Comparison of ENCODE assay signal across 2 cellular contexts in genomic region chr7:32586291-32587221, GRCh38.
TF ChIP-seq lines count a peak whose summit lies in the region.

No MANE protein-coding gene starts in this region.

TF ChIP-seq in A549, 52 proteins besides CTCF, POLR2A, EP300 and RAD21 (continued from another document and continues in another):
- TF ChIP-seq REST (IDR thresholded peaks at IDR 0.05) (no peak), MYC (IDR thresholded peaks at IDR 0.05; ENCODE audit: borderline replicate concordance, low read length) (no peak), ZSCAN20 (CRISPR knock-in tag; IDR thresholded peaks at IDR 0.05) (no peak), CBX8 (IDR thresholded peaks at IDR 0.05) (no peak), FOSL2 (IDR thresholded peaks at IDR 0.05) (peak; percentile 66), FOSL2 (CRISPR knock-in tag; IDR thresholded peaks at IDR 0.05) (peak; percentile 76), USF2 (IDR thresholded peaks at IDR 0.05) (no peak), SREBF2 (IDR thresholded peaks at IDR 0.05) (no peak), CHD4 (IDR thresholded peaks at IDR 0.05; ENCODE audit: borderline replicate concordance) (no peak), HOXB5 (CRISPR knock-in tag; IDR thresholded peaks at IDR 0.05) (no peak), SMC3 (IDR thresholded peaks at IDR 0.05) (peak; percentile 24; the same call in 2 of the 3 replicates), NR3C1 (IDR thresholded peaks at IDR 0.05) (no peak), MAZ (IDR thresholded peaks at IDR 0.05; ENCODE audit: borderline replicate concordance, low read depth, low read length) (no peak), RNF2 (IDR thresholded peaks at IDR 0.05; ENCODE audit: borderline replicate concordance, low read depth) (no peak), RCOR1 (IDR thresholded peaks at IDR 0.05; ENCODE audit: low read depth, low read length) (no peak), HEYL (CRISPR knock-in tag; IDR thresholded peaks at IDR 0.05) (no peak), ZFP36 (IDR thresholded peaks at IDR 0.05; ENCODE audit: borderline replicate concordance, partially characterized antibody) (no peak), PBX3 (IDR thresholded peaks at IDR 0.05) (no peak), ESRRA (IDR thresholded peaks at IDR 0.05; ENCODE audit: borderline replicate concordance, low read length) (no peak), RFX5 (IDR thresholded peaks at IDR 0.05) (no peak), FOXS1 (CRISPR knock-in tag; IDR thresholded peaks at IDR 0.05) (no peak), HMGXB4 (CRISPR knock-in tag; IDR thresholded peaks at IDR 0.05; ENCODE audit: borderline replicate concordance) (no peak), RARB (CRISPR knock-in tag; IDR thresholded peaks at IDR 0.05) (no peak), HOXA7 (CRISPR knock-in tag; IDR thresholded peaks at IDR 0.05) (peak; percentile 89), ATOH8 (CRISPR knock-in tag; IDR thresholded peaks at IDR 0.05; ENCODE audit: low read depth) (no peak), POLR2AphosphoS2 (conservative IDR thresholded peaks at IDR 0.05; ENCODE audit: low read length) (no peak), HOXB13 (CRISPR knock-in tag; IDR thresholded peaks at IDR 0.05; ENCODE audit: low read depth) (0 out of 2 replicates have a peak, but pooled peaks have one; percentile 62), KDM1A (IDR thresholded peaks at IDR 0.05; ENCODE audit: low read depth) (no peak), CEBPB (IDR thresholded peaks at IDR 0.05) (peak; percentile 93 to 94), KDM5A (IDR thresholded peaks at IDR 0.05) (no peak), JUN (IDR thresholded peaks at IDR 0.05) (peak; percentile 60 to 70; a peak in 3 of 5 replicates), FOSB (CRISPR knock-in tag; IDR thresholded peaks at IDR 0.05) (peak; percentile 45; the same call in 1 of the 2 replicates), BHLHE40 (IDR thresholded peaks at IDR 0.05; ENCODE audit: low read depth, low read length) (no peak)

TF ChIP-seq in IMR-90, 13 proteins besides CTCF, POLR2A, EP300 and RAD21 (continued from another document):
- TF ChIP-seq ELK1 (IDR thresholded peaks at IDR 0.05; ENCODE audit: borderline replicate concordance, low read depth, low read length) (no peak), MAZ (IDR thresholded peaks at IDR 0.05; ENCODE audit: borderline replicate concordance, low read depth, low read length) (no peak)
